In genomic region chr9:37679649-37680402, GRCh38 we compare ENCODE assay signal across 23 cellular contexts. TPM values are rescaled to one million over a fixed set of nuclear protein-coding genes. Genes with fewer than 3 reads are reported as not detected.
DNase-seq lines count a peak whose midpoint lies in the region; ATAC-seq, FAIRE-seq and TF ChIP-seq lines count a peak whose summit lies in the region.
"Had no signal": no experiment of that assay in that cellular context is flagged by ENCODE, and none has a peak within 500 bp of the region (broad histone marks: within the 10 kb centered on the region; RNA-seq: fewer than 3 reads in every experiment).

No MANE protein-coding gene starts in this region.

- ATAC-seq in K562 (no peak; the same call in 2 of the 3 replicates), gastrocnemius medialis (no peak)
- ATAC-seq: HCT116, PC-3 had no signal

- POLR2A ChIA-PET in K562 (lab: Yijun Ruan, JAX), result interaction anchor here (0.6 kb wide), 1 partner anchor 105 kb away, joined by 3 read pairs; the partner anchor contains the start of gene EXOSC3
- POLR2A ChIA-PET in GM10248 (lab: Yijun Ruan, JAX), result no interaction called here

- WGBS in K562 (ENCODE audit: insufficient coverage, low coverage, missing lambda C conversion rate), result 2% methylated on average over 8 of the region's 8 CpGs

- H3K9me3 ChIP-seq in K562 (replicated peaks; ENCODE audit: control insufficient read depth, insufficient read depth, low read depth, low read length) (no peaks in the 10 kb centered on the region), gastrocnemius medialis (no peaks in the 10 kb centered on the region)
- H3K9me3 ChIP-seq: Caco-2, MG63 had no signal

- no peaks in the 10 kb centered on the region for H3K79me2 ChIP-seq in K562 (ENCODE audit: control insufficient read depth, insufficient read depth, low read length)

- no peak overlapping the region for H2AFZ ChIP-seq in K562 (ENCODE audit: low read depth, low read length)

- H4K20me1 ChIP-seq in K562 (replicated peaks; ENCODE audit: control insufficient read depth, insufficient read depth, low read length), result peaks cover 8% of the 10 kb centered on the region; the same call in 1 of the 2 replicates

- intact Hi-C loops in K562 (cut with micrococcal nuclease), result no loop called here
- intact Hi-C loops in gastrocnemius medialis (cut with DNase I; ENCODE audit: low total_unique reads), result no loop called here

- H3K4me1 ChIP-seq in K562 (replicated peaks in 1 of 2; ENCODE audit: control insufficient read depth in 2 of 2, insufficient read depth in 2 of 2, low read length in 2 of 2), result peaks cover 3 to 5% of the 10 kb centered on the region in 2 experiments; a peak in 2 of 5 replicates
- peaks cover 25 to 32% of the 10 kb centered on the region in 2 donors for H3K4me1 ChIP-seq in gastrocnemius medialis
- H3K4me1 ChIP-seq: Caco-2 had no signal

- H3K36me3 ChIP-seq in K562 (ENCODE audit: control insufficient read depth, insufficient read depth, low read length) (no peaks in the 10 kb centered on the region), gastrocnemius medialis (no peaks in the 10 kb centered on the region)
- H3K36me3 ChIP-seq: MG63 had no signal

- BruUV-seq in K562 (replicated peaks; lab: Mats Ljungman, UMichigan), result no TSS peak

- no peak overlapping the region for H3K4me2 ChIP-seq in K562 (ENCODE audit: insufficient read depth, low read length)

- H3K9ac ChIP-seq in K562 (ENCODE audit: insufficient read depth in 1 of 2, low read depth in 2 of 2, low read length in 2 of 2), result no peak overlapping the region

- no peak for TF ChIP-seq CTCF in K562 (IDR thresholded peaks at IDR 0.05 in 2 of 3, conservative IDR thresholded peaks at IDR 0.05 in 1 of 3; ENCODE audit: insufficient read depth in 2 of 3, low read depth in 1 of 3, low read length in 3 of 3)
- no peak for TF ChIP-seq CTCF in gastrocnemius medialis (IDR thresholded peaks at IDR 0.05 in 4 of 5, conservative IDR thresholded peaks at IDR 0.05 in 1 of 5)
- no peak for TF ChIP-seq CTCF in GM10248 (IDR thresholded peaks at IDR 0.05; ENCODE audit: control extremely low read depth, extremely low read depth, low read depth, missing control alignments)

- in situ Hi-C loops in K562 (cut with MboI), result no loop called here
- in situ Hi-C loops in gastrocnemius medialis (cut with MboI; ENCODE audit: low sequenced_read_pairs in 4 of 4), result loop anchor here in 2 of 4 donors (10.0 kb wide), 2 partner anchors 85 to 95 kb away; partner anchors contain the start of gene TOMM5 (in 1 of the 2)

- peaks cover 5% of the 10 kb centered on the region for H3K9me1 ChIP-seq in K562 (ENCODE audit: control insufficient read depth, insufficient read depth, low read length)

- TF ChIP-seq EP300 in K562 (IDR thresholded peaks at IDR 0.05; ENCODE audit: low read length), result no peak

- H3K27ac ChIP-seq in K562 (ENCODE audit: extremely low read depth, low read depth, low read length), result no peak overlapping the region
- H3K27ac ChIP-seq in gastrocnemius medialis, result peak overlapping the region; percentile 51 to 89 (median 68)
- H3K27ac ChIP-seq: RWPE1 had no signal

- no peak for TF ChIP-seq POLR2A in K562 (conservative IDR thresholded peaks at IDR 0.05)
- no peak for TF ChIP-seq POLR2A in gastrocnemius medialis (IDR thresholded peaks at IDR 0.05)

- H3K27me3 ChIP-seq in K562 (ENCODE audit: control insufficient read depth in 2 of 2, insufficient read depth in 2 of 2, low read length in 2 of 2), result peaks cover 51 to 59% of the 10 kb centered on the region in 2 experiments
- H3K27me3 ChIP-seq in gastrocnemius medialis, result no peaks in the 10 kb centered on the region
- H3K27me3 ChIP-seq: MG63 had no signal

- CTCF ChIA-PET in K562 (lab: Yijun Ruan, JAX; ENCODE audit: low intra/inter-chr PET ratio), result no interaction called here
- CTCF ChIA-PET in GM10248 (lab: Yijun Ruan, JAX), result no interaction called here

- H3K4me3 ChIP-seq in K562 (no peak overlapping the region), gastrocnemius medialis (no peak overlapping the region)
- H3K4me3 ChIP-seq: MG63 had no signal

- FAIRE-seq in K562 (lab: Jason Lieb, UNC), result no peak
- FAIRE-seq: HTR-8/SVneo had no signal

- peak in 68 of 76 experiments; percentile 3 to 85 (median 44) for DNase-seq in HUDEP-2 (lab: John Stamatoyannopoulos, UW; ENCODE audit: unreplicated experiment in 76 of 76)
- peak; percentile 77 for DNase-seq in OCI-M1 (lab: John Stamatoyannopoulos, UW)
- peak in 2 of 4 experiments; percentile 21 to 22 for DNase-seq in K562 (ENCODE audit: extremely low read depth in 1 of 4, low spot score in 3 of 4)
- DNase-seq in gastrocnemius medialis, result no peak
- DNase-seq in DMS53 treated with DMSO at 0.1 percent for 48 hours (lab: John Stamatoyannopoulos, UW; ENCODE audit: unreplicated experiment), result no peak
- no peak for DNase-seq in SKM-1 (lab: John Stamatoyannopoulos, UW; ENCODE audit: unreplicated experiment)
- DNase-seq in GM10248 (ENCODE audit: extremely low spot score), result no peak
- DNase-seq: Caco-2, DMS79, GOT3, Kasumi-1, MG63, NCI-H1092, NCI-H1436 treated with DMSO at 0.1 percent for 48 hours, NCI-H2029, NCI-H2171, PC-3, SW 1271 had no signal

- TF ChIP-seq RAD21 in K562 (CRISPR knock-in tag; conservative IDR thresholded peaks at IDR 0.05 in 1 of 2, IDR thresholded peaks at IDR 0.05 in 1 of 2), result no peak

TF ChIP-seq in K562, 482 proteins besides CTCF, POLR2A, EP300 and RAD21 (continues in another document):
- peak; percentile 8; the same call in 1 of the 2 replicates for TF ChIP-seq MAFF (IDR thresholded peaks at IDR 0.05; ENCODE audit: low read length)
- peak; percentile 33; the same call in 1 of the 2 replicates for TF ChIP-seq TCF3 (CRISPR knock-in tag; IDR thresholded peaks at IDR 0.05)
- peak; percentile 59 for TF ChIP-seq TEAD4 (IDR thresholded peaks at IDR 0.05; ENCODE audit: low read length)
- no peak for TF ChIP-seq TEAD4 (CRISPR knock-in tag; IDR thresholded peaks at IDR 0.05; ENCODE audit: borderline replicate concordance)
- no peak for TF ChIP-seq SMAD2 (IDR thresholded peaks at IDR 0.05; ENCODE audit: low read depth, low read length)
- TF ChIP-seq CBFA2T3 (IDR thresholded peaks at IDR 0.05), result peak; percentile 71
- TF ChIP-seq SNAPC5 (CRISPR knock-in tag; IDR thresholded peaks at IDR 0.05), result no peak
- TF ChIP-seq MAFK (IDR thresholded peaks at IDR 0.05; ENCODE audit: low read length), result 0 out of 2 replicates have a peak, but pooled peaks have one; percentile 3
- no peak for TF ChIP-seq FOXK1 (CRISPR knock-in tag; IDR thresholded peaks at IDR 0.05; ENCODE audit: borderline replicate concordance)
- no peak for TF ChIP-seq TSHZ1 (CRISPR knock-in tag; IDR thresholded peaks at IDR 0.05)
- TF ChIP-seq NFIC (IDR thresholded peaks at IDR 0.05), result no peak
- no peak for TF ChIP-seq ESRRB (CRISPR knock-in tag; IDR thresholded peaks at IDR 0.05; ENCODE audit: borderline replicate concordance)
- peak; percentile 52; the same call in 1 of the 2 replicates for TF ChIP-seq TAL1 (IDR thresholded peaks at IDR 0.05)
- 0 out of 2 replicates have a peak, but pooled peaks have one; percentile 12 for TF ChIP-seq MAFG (tag; conservative IDR thresholded peaks at IDR 0.05)
- peak; percentile 26; the same call in 1 of the 2 replicates for TF ChIP-seq ARID1B (IDR thresholded peaks at IDR 0.05)
- TF ChIP-seq CBFA2T2 (conservative IDR thresholded peaks at IDR 0.05), result peak; percentile 48
- TF ChIP-seq ZNF316 (IDR thresholded peaks at IDR 0.05), result peak; percentile 53; the same call in 1 of the 2 replicates

RNA-seq across cellular contexts. Expression of gene FRMPD1, which starts 29.1 kb away (rescaled TPM):
- total RNA-seq in K562 (2011; cell fraction: chromatin; rRNA removed; ENCODE audit: low replicate concordance), result not detected in 2 replicates
- not detected in 2 replicates for total RNA-seq in K562 (2011; cell fraction: nucleolus; rRNA removed)
- total RNA-seq in K562 (2011; cell fraction: nucleoplasm; rRNA removed), result not detected in 2 replicates
- total RNA-seq in K562 (2014; rRNA removed), result not detected in 2 replicates
- total RNA-seq in K562 (2014; rRNA removed; fragmentation: Illumina TruSeq; extraction: Trizol), result not detected in 2 replicates
- total RNA-seq in K562 (2015; rRNA removed; fragmentation: Illumina TruSeq; extraction: Trizol), result not detected in 2 replicates
- total RNA-seq in K562 (2021), result not detected in 2 replicates
- not detected in 2 replicates for polyA plus RNA-seq in K562 (2011; rRNA removed)
- polyA plus RNA-seq in K562 (2011; cell fraction: cytosol; rRNA removed), result not detected in 2 replicates
- polyA plus RNA-seq in K562 (2011; cell fraction: nucleus; rRNA removed), result not detected in 2 replicates
- polyA plus RNA-seq in K562 (2012), result not detected in 2 replicates
- polyA plus RNA-seq in K562 (2014; fragmentation: Illumina TruSeq; extraction: Trizol), result not detected in 2 replicates
- not detected for polyA plus RNA-seq in K562 (2014; fragmentation: Nextera tagmentation; extraction: Ambion mirVana)
- not detected in 2 replicates for polyA plus RNA-seq in K562 (2014; rRNA removed)
- polyA minus RNA-seq in K562 (2011; rRNA and poly(A)+ RNA removed), result not detected in 2 replicates
- polyA minus RNA-seq in K562 (2011; cell fraction: cytosol; rRNA and poly(A)+ RNA removed), result not detected in 2 replicates
- polyA minus RNA-seq in K562 (2011; cell fraction: nucleus; rRNA and poly(A)+ RNA removed), result not detected in 2 replicates
- total RNA-seq in gastrocnemius medialis, result 1 to 10 TPM in 2 of 4 donors, under 1 TPM in 2; 0.46 to 1.7 (median 1.0) TPM
- total RNA-seq: Caco-2, PC-3 had no signal
- polyA plus RNA-seq: CD14-positive monocyte, IgD-negative memory B cell had no signal

Comparison
In these comparisons a context has a peak if more than half of its experiments do, and no peak if none do; other contexts are left out.
1. DNase-seq: peak in HUDEP-2 (68 of 76) and OCI-M1 (single experiment); none in gastrocnemius medialis (0 of 2), DMS53 treated with DMSO at 0.1 percent for 48 hours (single experiment), SKM-1 (single experiment) and GM10248 (single experiment).